ENCODE assay signal across 8 cellular contexts in genomic region chr16:27245276-27246231, GRCh38. TPM values are rescaled to one million over a fixed set of nuclear protein-coding genes. Genes with fewer than 3 reads are reported as not detected.
DNase-seq lines count a peak whose midpoint lies in the region; ATAC-seq, FAIRE-seq and TF ChIP-seq lines count a peak whose summit lies in the region.

No MANE protein-coding gene starts in this region.

- peaks cover 20% of the 10 kb centered on the region for H3K36me3 Mint-ChIP-seq in nephron progenitor cell (ENCODE audit: low read depth)

- H3K4me3 ChIP-seq in AG04449 (ENCODE audit: low read depth, low read length), result no peak overlapping the region
- H3K4me3 ChIP-seq in dorsolateral prefrontal cortex, result no peak overlapping the region

- no peaks in the 10 kb centered on the region for H3K9me3 Mint-ChIP-seq in nephron progenitor cell

- intact Hi-C loops in dorsolateral prefrontal cortex (cut with DNase I), result no loop called here

- POLR2A ChIA-PET in AG04449 (lab: Yijun Ruan, JAX), result no interaction called here

- H3K4me3 Mint-ChIP-seq in nephron progenitor cell, result no peak overlapping the region

- peak overlapping the region; percentile 92 for H3K27ac Mint-ChIP-seq in nephron progenitor cell

- DNase-seq in AG04449 (ENCODE audit: low read depth, low spot score) (peak; percentile 36), dorsolateral prefrontal cortex (peak in 1 of 10 donors; percentile 68), nephron progenitor cell (no peak), GM19239 (ENCODE audit: insufficient read length, low spot score) (no peak), DMS79 (lab: John Stamatoyannopoulos, UW) (no peak)

- H3K4me1 Mint-ChIP-seq in nephron progenitor cell, result peaks cover 57% of the 10 kb centered on the region

- H3K27ac ChIP-seq in dorsolateral prefrontal cortex, result peak overlapping the region in 31 of 59 donors; percentile 1 to 86 (median 43)

- TF ChIP-seq CTCF in AG04449 (IDR thresholded peaks at IDR 0.05; ENCODE audit: insufficient read depth, low read length, missing control alignments), result no peak
- no peak for TF ChIP-seq CTCF in dorsolateral prefrontal cortex (IDR thresholded peaks at IDR 0.05 in 54 of 56, conservative IDR thresholded peaks at IDR 0.05 in 2 of 56; ENCODE audit: low read depth in 1 of 56, partially characterized antibody in 56 of 56)
- no peak for TF ChIP-seq CTCF in nephron progenitor cell (IDR thresholded peaks at IDR 0.05)

- no peak for FAIRE-seq in GM19239 (lab: Jason Lieb, UNC)

- ATAC-seq in SK-N-SH treated with all-trans-retinoic acid at 6 μM for 48 hours (peak; percentile 76), GM18867 (IDR thresholded peaks at IDR 0.05; ENCODE audit: unreplicated experiment) (no peak), GM21529 (IDR thresholded peaks at IDR 0.05; ENCODE audit: unreplicated experiment) (no peak)

- peaks cover 3% of the 10 kb centered on the region for H3K27me3 Mint-ChIP-seq in nephron progenitor cell (ENCODE audit: low read depth, poor library complexity)

- H3K27me3 ChIP-seq in dorsolateral prefrontal cortex, result no peaks in the 10 kb centered on the region

- CTCF ChIA-PET in AG04449 (lab: Yijun Ruan, JAX), result interaction anchor here (3.8 to 5.4 kb wide), 2 partner anchors 11 to 123 kb away, joined by 38 to 42 read pairs; no protein-coding TSS in a partner anchor

TF ChIP-seq in SK-N-SH treated with all-trans-retinoic acid at 6 μM for 48 hours, 23 proteins besides CTCF, POLR2A, EP300 and RAD21:
- TF ChIP-seq ARNTL (CRISPR knock-in tag; IDR thresholded peaks at IDR 0.05; ENCODE audit: borderline replicate concordance, low read depth) (no peak), ZC3H10 (CRISPR knock-in tag; IDR thresholded peaks at IDR 0.05) (peak; percentile 12; the same call in 1 of the 2 replicates), POU6F1 (CRISPR knock-in tag; IDR thresholded peaks at IDR 0.05; ENCODE audit: borderline replicate concordance, low read depth) (0 out of 2 replicates have a peak, but pooled peaks have one; percentile 50), ISL1 (CRISPR knock-in tag; IDR thresholded peaks at IDR 0.05) (peak; percentile 59; the same call in 1 of the 2 replicates)
- TF ChIP-seq, protein P1, sequence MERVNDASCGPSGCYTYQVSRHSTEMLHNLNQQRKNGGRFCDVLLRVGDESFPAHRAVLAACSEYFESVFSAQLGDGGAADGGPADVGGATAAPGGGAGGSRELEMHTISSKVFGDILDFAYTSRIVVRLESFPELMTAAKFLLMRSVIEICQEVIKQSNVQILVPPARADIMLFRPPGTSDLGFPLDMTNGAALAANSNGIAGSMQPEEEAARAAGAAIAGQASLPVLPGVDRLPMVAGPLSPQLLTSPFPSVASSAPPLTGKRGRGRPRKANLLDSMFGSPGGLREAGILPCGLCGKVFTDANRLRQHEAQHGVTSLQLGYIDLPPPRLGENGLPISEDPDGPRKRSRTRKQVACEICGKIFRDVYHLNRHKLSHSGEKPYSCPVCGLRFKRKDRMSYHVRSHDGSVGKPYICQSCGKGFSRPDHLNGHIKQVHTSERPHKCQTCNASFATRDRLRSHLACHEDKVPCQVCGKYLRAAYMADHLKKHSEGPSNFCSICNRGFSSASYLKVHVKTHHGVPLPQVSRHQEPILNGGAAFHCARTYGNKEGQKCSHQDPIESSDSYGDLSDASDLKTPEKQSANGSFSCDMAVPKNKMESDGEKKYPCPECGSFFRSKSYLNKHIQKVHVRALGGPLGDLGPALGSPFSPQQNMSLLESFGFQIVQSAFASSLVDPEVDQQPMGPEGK (CRISPR knock-in tag; IDR thresholded peaks at IDR 0.05; ENCODE audit: borderline replicate concordance), result no peak

RNA-seq across cellular contexts. Expression of gene NSMCE1, which starts 23.0 kb away (rescaled TPM):
- 10 to 100 TPM; 22.8 to 53.0 (median 35.7) TPM for total RNA-seq in dorsolateral prefrontal cortex

RNA-seq across cellular contexts. Expression of gene KDM8, which starts 42.2 kb away (rescaled TPM):
- total RNA-seq in dorsolateral prefrontal cortex, result 10 to 100 TPM in 117 of 120 experiments, 1 to 10 TPM in 3; 8.7 to 25.5 (median 15.1) TPM
